24 cellular contexts compared by ENCODE assay signal in the genomic region with DNA sequence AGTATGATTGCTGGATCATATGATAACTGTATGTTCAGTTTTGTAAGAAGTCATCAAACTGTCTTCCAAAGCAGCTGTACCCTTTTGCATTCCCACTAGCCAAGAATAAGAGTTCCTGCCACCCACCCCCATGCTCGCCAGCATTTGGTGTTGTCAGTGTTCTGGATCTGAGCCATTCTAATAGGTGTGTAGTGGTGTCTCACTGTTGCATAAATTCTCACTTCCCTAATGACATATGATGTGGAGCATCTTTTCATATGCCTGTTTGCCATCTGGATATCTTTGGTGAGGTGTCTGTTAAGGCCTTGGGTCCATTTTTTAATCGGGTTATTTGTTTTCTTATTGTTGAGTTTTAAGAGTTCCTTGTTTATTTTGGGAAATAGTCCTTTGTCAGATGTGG. TPM values are rescaled to one million over a fixed set of nuclear protein-coding genes. Genes with fewer than 3 reads are reported as not detected.
A peak's percentile ranks its signal among the peaks of the same experiment; 100 is the strongest.
DNase-seq lines count a peak whose midpoint lies in the region; ATAC-seq, FAIRE-seq and TF ChIP-seq lines count a peak whose summit lies in the region.
"Had no signal": no experiment of that assay in that cellular context is flagged by ENCODE, and none has a peak within 500 bp of the region (broad histone marks: within the 10 kb centered on the region; RNA-seq: fewer than 3 reads in every experiment).

No MANE protein-coding gene starts in this region.

- no peak for TF ChIP-seq EP300 in GM12878 (IDR thresholded peaks at IDR 0.05; ENCODE audit: borderline replicate concordance in 1 of 2, control insufficient read depth in 1 of 2, low read depth in 2 of 2, low read length in 2 of 2)

- H2AFZ ChIP-seq in GM12878 (ENCODE audit: control insufficient read depth, low read depth, low read length), result no peak overlapping the region
- H2AFZ ChIP-seq in GM23248, result no peak overlapping the region

- POLR2A ChIA-PET in GM12878 (lab: Charles Lee), result no interaction called here
- POLR2A ChIA-PET in activated CD4-positive, alpha-beta memory T cell treated with anti-CD3 and anti-CD28 coated beads, Interleukin-2, amount 10 ng/mL, durations not matched to agents 7 days and 5 days (lab: Charles Lee), result no interaction called here

- in situ Hi-C loops in GM12878 (cut with MboI) (no loop called here), GM23248 (cut with MboI) (no loop called here)

- no peaks in the 10 kb centered on the region for H4K20me1 ChIP-seq in GM12878 (ENCODE audit: control insufficient read depth, insufficient read depth)
- H4K20me1 ChIP-seq in GM23248 (ENCODE audit: insufficient read depth), result no peaks in the 10 kb centered on the region

- CTCF ChIA-PET in GM12878 (lab: Yijun Ruan, JAX), result no interaction called here
- CTCF ChIA-PET in activated CD4-positive, alpha-beta memory T cell treated with anti-CD3 and anti-CD28 coated beads, Interleukin-2, amount 10 ng/mL, durations not matched to agents 7 days and 5 days (lab: Charles Lee), result interaction anchor here (0.7 kb wide), 1 partner anchor 48 kb away, joined by 3 read pairs; no protein-coding TSS in a partner anchor

- RAD21 ChIA-PET in GM12878 (lab: Charles Lee; ENCODE audit: unreplicated experiment), result no interaction called here

- peaks cover 73% of the 10 kb centered on the region for H3K36me3 Mint-ChIP-seq in activated CD4-positive, alpha-beta memory T cell treated with anti-CD3 and anti-CD28 coated beads, Interleukin-2, amount 10 ng/mL, durations not matched to agents 7 days and 5 days (ENCODE audit: low read depth)
- H3K36me3 Mint-ChIP-seq: IgD-negative memory B cell had no signal

- no peak overlapping the region for H3K4me3 ChIP-seq in GM12878
- no peak overlapping the region for H3K4me3 ChIP-seq in GM23248
- H3K4me3 ChIP-seq: A549 had no signal

- SMC1A ChIA-PET in GM12878 (lab: Charles Lee; ENCODE audit: uncharacterized antibody, unreplicated experiment), result no interaction called here

- ATAC-seq in GM12878, result peak; percentile 38; the same call in 2 of the 3 replicates
- ATAC-seq: A549, HCT116, HepG2 had no signal

- TF ChIP-seq POLR2A in GM12878 (IDR thresholded peaks at IDR 0.05; ENCODE audit: low read depth, low read length), result no peak

- DNase-seq in DMS 273 (lab: John Stamatoyannopoulos, UW; ENCODE audit: unreplicated experiment) (peak; percentile 9), DMS 273 treated with DMSO at 0.1 percent for 48 hours (lab: John Stamatoyannopoulos, UW) (no peak), D721Med (ENCODE audit: insufficient read length, low spot score) (no peak), NCI-H446 treated with DMSO at 0.1 percent for 48 hours (lab: John Stamatoyannopoulos, UW) (peak; percentile 40), GM12878 (ENCODE audit: low read depth, low spot score) (no peak), GM23248 (no peak)
- no peak for DNase-seq in activated CD4-positive, alpha-beta memory T cell treated with anti-CD3 and anti-CD28 coated beads, Interleukin-2, amount 10 ng/mL, durations not matched to agents 7 days and 5 days
- DNase-seq: AML-193; Caco-2; CD4-positive, alpha-beta T cell; DMS53; DND-41; EL; GOT3; H7; HFFc6 had no signal

- H3K36me3 ChIP-seq in GM12878 (ENCODE audit: control insufficient read depth in 2 of 2, insufficient read depth in 2 of 2, low read length in 1 of 2) (no peaks in the 10 kb centered on the region), GM23248 (ENCODE audit: low read depth) (no peaks in the 10 kb centered on the region)

- no peaks in the 10 kb centered on the region for H3K4me1 ChIP-seq in GM12878 (ENCODE audit: control insufficient read depth, insufficient read depth, low read length)
- no peaks in the 10 kb centered on the region for H3K4me1 ChIP-seq in GM23248 (ENCODE audit: insufficient read depth)
- H3K4me1 ChIP-seq: A549, Caco-2 had no signal

- H3K9ac ChIP-seq in GM12878 (ENCODE audit: control insufficient read depth, insufficient read depth, low read length) (no peak overlapping the region), GM23248 (no peak overlapping the region)

- no peak overlapping the region for H3K4me3 Mint-ChIP-seq in activated CD4-positive, alpha-beta memory T cell treated with anti-CD3 and anti-CD28 coated beads, Interleukin-2, amount 10 ng/mL, durations not matched to agents 7 days and 5 days
- H3K4me3 Mint-ChIP-seq: CD4-positive, alpha-beta T cell; HFFc6; IgD-negative memory B cell had no signal

- H3K27me3 ChIP-seq in GM12878 (replicated peaks in 1 of 2; ENCODE audit: control insufficient read depth in 2 of 2, insufficient read depth in 2 of 2, low read length in 1 of 2) (no peaks in the 10 kb centered on the region), GM23248 (replicated peaks; ENCODE audit: insufficient read depth) (no peaks in the 10 kb centered on the region)

- H3F3A ChIP-seq in GM23248 (ENCODE audit: insufficient read depth), result no peaks in the 10 kb centered on the region

- BruUV-seq in GM12878 (replicated peaks; lab: Mats Ljungman, UMichigan), result no TSS peak

- peaks cover 27% of the 10 kb centered on the region for H3K4me1 Mint-ChIP-seq in activated CD4-positive, alpha-beta memory T cell treated with anti-CD3 and anti-CD28 coated beads, Interleukin-2, amount 10 ng/mL, durations not matched to agents 7 days and 5 days

- H3K9me3 Mint-ChIP-seq in activated CD4-positive, alpha-beta memory T cell treated with anti-CD3 and anti-CD28 coated beads, Interleukin-2, amount 10 ng/mL, durations not matched to agents 7 days and 5 days, result peaks cover under 1% of the 10 kb centered on the region
- H3K9me3 Mint-ChIP-seq: CD4-positive, alpha-beta T cell; HFFc6 had no signal

- no peak for TF ChIP-seq RAD21 in GM12878 (IDR thresholded peaks at IDR 0.05; ENCODE audit: insufficient read depth, low read depth, low read length)

- no peaks in the 10 kb centered on the region for H3K9me2 ChIP-seq in GM23248 (ENCODE audit: insufficient read depth)

- FAIRE-seq in D721Med (lab: Jason Lieb, UNC) (peak; percentile 94), GM12878 (lab: Jason Lieb, UNC) (no peak)
- FAIRE-seq: A549, GM12892, GM18507, HepG2 had no signal

- no peak overlapping the region for H3K27ac ChIP-seq in GM12878 (ENCODE audit: control insufficient read depth, insufficient read depth)
- H3K27ac ChIP-seq in GM23248, result no peak overlapping the region
- H3K27ac ChIP-seq: 22Rv1, A549, C4-2B had no signal

- TF ChIP-seq CTCF in D721Med (IDR thresholded peaks at IDR 0.05; ENCODE audit: insufficient read depth, missing control alignments), result no peak
- TF ChIP-seq CTCF in GM12878 (IDR thresholded peaks at IDR 0.05 in 2 of 3, conservative IDR thresholded peaks at IDR 0.05 in 1 of 3; ENCODE audit: control insufficient read depth in 2 of 3, extremely low read depth in 1 of 3, insufficient read depth in 1 of 3, low read depth in 3 of 3, low read length in 3 of 3), result no peak

- H3K79me2 ChIP-seq in GM12878 (ENCODE audit: control insufficient read depth, insufficient read depth, low read length), result no peaks in the 10 kb centered on the region
- H3K79me2 ChIP-seq in GM23248 (ENCODE audit: insufficient read depth), result no peaks in the 10 kb centered on the region

- no peaks in the 10 kb centered on the region for H3K9me3 ChIP-seq in GM12878 (replicated peaks; ENCODE audit: control insufficient read depth, insufficient read depth, low read length)
- no peaks in the 10 kb centered on the region for H3K9me3 ChIP-seq in GM23248 (ENCODE audit: low read depth)
- H3K9me3 ChIP-seq: A549, Caco-2 had no signal

- intact Hi-C loops in GM12878 (cut with micrococcal nuclease; ENCODE audit: unreplicated experiment), result no loop called here

- H3K27me3 Mint-ChIP-seq in activated CD4-positive, alpha-beta memory T cell treated with anti-CD3 and anti-CD28 coated beads, Interleukin-2, amount 10 ng/mL, durations not matched to agents 7 days and 5 days, result no peaks in the 10 kb centered on the region
- H3K27me3 Mint-ChIP-seq: CD4-positive, alpha-beta T cell had no signal

- 29% methylated on average over 2 of the region's 2 CpGs for WGBS in GM12878 (ENCODE audit: insufficient coverage, insufficient replicate concordance, low lambda C conversion rate, missing lambda C conversion rate)
- WGBS in GM23248 (ENCODE audit: low coverage in 1 of 2, low lambda C conversion rate in 2 of 2, missing lambda C conversion rate in 2 of 2), 2 experiments, result 79 to 84% methylated on average over 2 of the region's 2 CpGs

- H3K27ac Mint-ChIP-seq in activated CD4-positive, alpha-beta memory T cell treated with anti-CD3 and anti-CD28 coated beads, Interleukin-2, amount 10 ng/mL, durations not matched to agents 7 days and 5 days, result no peak overlapping the region
- H3K27ac Mint-ChIP-seq: CD4-positive, alpha-beta T cell; HFFc6; IgD-negative memory B cell had no signal

- H3K4me2 ChIP-seq in GM12878 (ENCODE audit: control insufficient read depth, insufficient read depth) (no peak overlapping the region), GM23248 (ENCODE audit: unreplicated experiment) (no peak overlapping the region)
- H3K4me2 ChIP-seq: A549 had no signal

TF ChIP-seq in GM12878, 131 proteins besides CTCF, POLR2A, EP300 and RAD21 (continues in another document):
- TF ChIP-seq SPI1 (IDR thresholded peaks at IDR 0.05; ENCODE audit: borderline replicate concordance, insufficient read depth, low read depth, low read length) (peak; percentile 48; the same call in 1 of the 2 replicates), ZZZ3 (IDR thresholded peaks at IDR 0.05; ENCODE audit: control insufficient read depth, insufficient read length, low read depth) (no peak)

RNA-seq across cellular contexts. Expression of a gene that starts 52.3 kb away (rescaled TPM):
- total RNA-seq in GM12878 (2013; cell fraction: nucleolus; rRNA removed), result 15.6 and 21.1 TPM in 2 replicates
- total RNA-seq in GM12878 (2014; rRNA removed) (0.11 TPM in 2 replicates), GM12878 (2014; rRNA removed; fragmentation: Illumina TruSeq; extraction: Trizol) (0.09 and 0.45 TPM in 2 replicates), GM12878 (2021) (0.18 and 0.56 TPM in 2 replicates)
- 0.17 TPM for polyA plus RNA-seq in GM12878 (2011; ENCODE audit: low read depth)
- polyA plus RNA-seq in GM12878 (2011; rRNA removed) (3.2 and 4.0 TPM in 2 replicates), GM12878 (2014; fragmentation: Illumina TruSeq; extraction: Trizol) (0.06 and 0.07 TPM in 2 replicates), GM12878 (2014; fragmentation: Nextera tagmentation; extraction: Ambion mirVana) (under 1 TPM; 0.07 to 0.10 TPM), GM12878 (2014; rRNA removed) (0.09 and 0.29 TPM in 2 replicates), GM12878 (2016; fragmentation: Nextera tagmentation; extraction: Ambion mirVana) (under 1 TPM; 0.28 to 0.35 TPM), GM23248 (2016; fragmentation: Nextera tagmentation; extraction: Ambion mirVana) (0.09 TPM in 1 of 2 replicates, not detected in the other)
- 4.0 and 4.8 TPM in 2 replicates for polyA plus RNA-seq in GM12878 (2011; cell fraction: cytosol; rRNA removed)
- polyA plus RNA-seq in GM12878 (2011; cell fraction: nucleus; rRNA removed), result 4.5 and 5.4 TPM in 2 replicates
- 0.11 and 0.65 TPM in 2 replicates for polyA plus RNA-seq in GM12878 (2012)
- 4.2 and 4.6 TPM in 2 replicates for polyA minus RNA-seq in GM12878 (2011; rRNA and poly(A)+ RNA removed)
- polyA minus RNA-seq in GM12878 (2011; cell fraction: cytosol; rRNA and poly(A)+ RNA removed), result 0.42 and 1.1 TPM in 2 replicates
- 4.8 and 6.1 TPM in 2 replicates for polyA minus RNA-seq in GM12878 (2011; cell fraction: nucleus; rRNA and poly(A)+ RNA removed)
- total RNA-seq in activated CD4-positive, alpha-beta memory T cell treated with anti-CD3 and anti-CD28 coated beads, Interleukin-2, amount 10 ng/mL, durations not matched to agents 7 days and 5 days, result 10 to 100 TPM; 26.0 to 30.0 TPM
- 0.22 TPM in 1 of 2 replicates, not detected in the other for total RNA-seq in GM23248 (2014; rRNA removed; shearing (Covaris generic))
- polyA plus RNA-seq: IgD-negative memory B cell had no signal

Comparison
In these comparisons a context has a peak if more than half of its experiments do, and no peak if none do; other contexts are left out.
1. DNase-seq: peak in DMS 273 (single experiment) and NCI-H446 treated with DMSO at 0.1 percent for 48 hours (single experiment); none in DMS 273 treated with DMSO at 0.1 percent for 48 hours (single experiment), D721Med (single experiment), GM12878 (single experiment), activated CD4-positive, alpha-beta memory T cell treated with anti-CD3 and anti-CD28 coated beads, Interleukin-2, amount 10 ng/mL, durations not matched to agents 7 days and 5 days (single experiment) and GM23248 (single experiment).